Comparison of ENCODE assay signal across 8 cellular contexts in genomic region chr3:58630081-58630709, GRCh38. TPM values are rescaled to one million over a fixed set of nuclear protein-coding genes. Genes with fewer than 3 reads are reported as not detected.
A peak's percentile ranks its signal among the peaks of the same experiment; 100 is the strongest.
DNase-seq lines count a peak whose midpoint lies in the region; ATAC-seq lines count a peak whose summit lies in the region.

No MANE protein-coding gene starts in this region.

- in situ Hi-C loops in KBM-7 (cut with MboI; ENCODE audit: low pct_unique_long_range_greater_than_20kb, low sequenced_read_pairs), result no loop called here

- no peak overlapping the region for H3K27ac ChIP-seq in right cardiac atrium (ENCODE audit: low read length)

- ATAC-seq in right cardiac atrium (peak; percentile 37 to 66), sciatic nerve (peak; percentile 79), GM21381 (IDR thresholded peaks at IDR 0.05; ENCODE audit: unreplicated experiment) (no peak), GM19463 (IDR thresholded peaks at IDR 0.05; ENCODE audit: unreplicated experiment) (no peak)

- no peaks in the 10 kb centered on the region for H3K9me3 ChIP-seq in right cardiac atrium (ENCODE audit: control insufficient read depth, low read length)

- peak; percentile 30 for DNase-seq in GM04504 (ENCODE audit: low read depth)
- peak; percentile 77 for DNase-seq in KBM-7
- DNase-seq in T follicular helper cell (ENCODE audit: low read depth), result peak; percentile 42
- peak; percentile 55 for DNase-seq in amniotic epithelial cell (ENCODE audit: low read depth)
- DNase-seq in right cardiac atrium, result peak; percentile 54 to 71 (median 70)
- peak; percentile 85 for DNase-seq in sciatic nerve (ENCODE audit: low spot score)

- no peak overlapping the region for H3K4me3 ChIP-seq in right cardiac atrium (ENCODE audit: low read length)

- 6% methylated on average over 9 of the region's 9 CpGs for WGBS in right cardiac atrium

- H3K4me1 ChIP-seq in right cardiac atrium (ENCODE audit: control insufficient read depth, insufficient read depth, low read length), result peaks cover 21% of the 10 kb centered on the region

- intact Hi-C loops in right cardiac atrium (cut with DNase I), result loop anchor here in 2 of 4 donors (2.0 to 10.0 kb wide), 3 partner anchors 53 to 425 kb away; partner anchors contain the start of genes CFAP20DC (in 1 of the 2) and FAM107A (in 1 of the 2)
- intact Hi-C loops in sciatic nerve (cut with DNase I), result loop anchor here (5.0 kb wide), 1 partner anchor 63 kb away; no protein-coding TSS in a partner anchor

- no peaks in the 10 kb centered on the region for H3K27me3 ChIP-seq in right cardiac atrium (ENCODE audit: control insufficient read depth, insufficient read depth)

RNA-seq across cellular contexts. Expression of gene FAM3D, which starts 36.4 kb away (rescaled TPM):
- total RNA-seq in right cardiac atrium (under 1 TPM; 0.24 to 0.37 (median 0.29) TPM), sciatic nerve (not detected)
- polyA plus RNA-seq in right cardiac atrium, result 0.14 TPM

RNA-seq across cellular contexts. Expression of gene FAM107A, which starts 53.0 kb away (rescaled TPM):
- total RNA-seq in right cardiac atrium, result 10 to 100 TPM; 38.0 to 80.8 (median 58.0) TPM
- polyA plus RNA-seq in right cardiac atrium, result 52.7 TPM
- 38.3 TPM for total RNA-seq in sciatic nerve

Comparison
In these comparisons a context has a peak if more than half of its experiments do, and no peak if none do; other contexts are left out.
1. DNase-seq: peak in every context shown above with its lines; median percentile 85 in sciatic nerve; 77 in KBM-7; 70 in right cardiac atrium; 55 in amniotic epithelial cell; 42 in T follicular helper cell; 30 in GM04504.
2. ATAC-seq: peak in right cardiac atrium (2 of 2) and sciatic nerve (single experiment); none in GM21381 (single experiment) and GM19463 (single experiment).